Comparison of ENCODE assay signal across 1 cellular context in the genomic region with DNA sequence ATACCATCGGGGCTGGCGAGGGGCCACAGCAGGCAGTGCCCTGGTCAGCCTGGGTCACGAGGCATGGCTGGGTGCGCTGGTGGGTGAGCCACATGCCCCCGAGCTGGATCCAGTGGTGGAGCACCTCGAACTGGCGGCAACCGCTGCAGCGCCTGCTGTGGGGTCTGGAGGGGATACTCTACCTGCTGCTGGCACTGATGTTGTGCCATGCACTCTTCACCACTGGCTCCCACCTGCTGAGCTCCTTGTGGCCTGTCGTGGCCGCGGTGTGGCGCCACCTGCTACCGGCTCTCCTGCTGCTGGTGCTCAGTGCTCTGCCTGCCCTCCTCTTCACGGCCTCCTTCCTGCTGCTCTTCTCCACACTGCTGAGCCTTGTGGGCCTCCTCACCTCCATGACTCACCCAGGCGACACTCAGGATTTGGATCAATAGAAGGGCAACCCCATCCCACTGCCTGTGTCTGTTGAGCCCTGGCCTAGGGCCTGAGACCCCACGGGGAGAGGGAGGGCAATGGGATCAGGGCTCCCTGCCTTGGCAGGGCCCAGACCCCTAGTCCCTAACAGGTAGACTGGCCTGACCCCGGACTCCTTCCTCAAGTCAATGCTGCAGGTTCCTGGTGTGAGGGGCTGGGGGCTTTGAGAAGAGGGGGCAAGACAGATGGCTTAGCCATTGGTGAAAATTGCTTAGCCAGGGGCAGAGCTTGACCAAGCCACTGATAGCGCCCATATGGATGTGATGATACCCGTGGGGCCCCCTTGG.
TF ChIP-seq lines count a peak whose summit lies in the region.

No MANE protein-coding gene starts in this region.

TF ChIP-seq in SK-N-SH treated with all-trans-retinoic acid at 6 μM for 48 hours, 23 proteins besides CTCF, POLR2A, EP300 and RAD21 (continued from another document):
- TF ChIP-seq, protein P1, sequence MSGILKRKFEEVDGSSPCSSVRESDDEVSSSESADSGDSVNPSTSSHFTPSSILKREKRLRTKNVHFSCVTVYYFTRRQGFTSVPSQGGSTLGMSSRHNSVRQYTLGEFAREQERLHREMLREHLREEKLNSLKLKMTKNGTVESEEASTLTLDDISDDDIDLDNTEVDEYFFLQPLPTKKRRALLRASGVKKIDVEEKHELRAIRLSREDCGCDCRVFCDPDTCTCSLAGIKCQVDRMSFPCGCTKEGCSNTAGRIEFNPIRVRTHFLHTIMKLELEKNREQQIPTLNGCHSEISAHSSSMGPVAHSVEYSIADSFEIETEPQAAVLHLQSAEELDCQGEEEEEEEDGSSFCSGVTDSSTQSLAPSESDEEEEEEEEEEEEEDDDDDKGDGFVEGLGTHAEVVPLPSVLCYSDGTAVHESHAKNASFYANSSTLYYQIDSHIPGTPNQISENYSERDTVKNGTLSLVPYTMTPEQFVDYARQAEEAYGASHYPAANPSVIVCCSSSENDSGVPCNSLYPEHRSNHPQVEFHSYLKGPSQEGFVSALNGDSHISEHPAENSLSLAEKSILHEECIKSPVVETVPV (CRISPR knock-in tag; IDR thresholded peaks at IDR 0.05) = no peak
- TF ChIP-seq ZFP3 (CRISPR knock-in tag; IDR thresholded peaks at IDR 0.05) (no peak), BACH2 (CRISPR knock-in tag; IDR thresholded peaks at IDR 0.05; ENCODE audit: borderline replicate concordance) (no peak), ZNF70 (CRISPR knock-in tag; IDR thresholded peaks at IDR 0.05) (no peak), RARB (CRISPR knock-in tag; IDR thresholded peaks at IDR 0.05) (no peak), TOX (CRISPR knock-in tag; IDR thresholded peaks at IDR 0.05; ENCODE audit: borderline replicate concordance) (no peak), ARNTL (CRISPR knock-in tag; IDR thresholded peaks at IDR 0.05; ENCODE audit: borderline replicate concordance, low read depth) (no peak)
- TF ChIP-seq, protein P2, sequence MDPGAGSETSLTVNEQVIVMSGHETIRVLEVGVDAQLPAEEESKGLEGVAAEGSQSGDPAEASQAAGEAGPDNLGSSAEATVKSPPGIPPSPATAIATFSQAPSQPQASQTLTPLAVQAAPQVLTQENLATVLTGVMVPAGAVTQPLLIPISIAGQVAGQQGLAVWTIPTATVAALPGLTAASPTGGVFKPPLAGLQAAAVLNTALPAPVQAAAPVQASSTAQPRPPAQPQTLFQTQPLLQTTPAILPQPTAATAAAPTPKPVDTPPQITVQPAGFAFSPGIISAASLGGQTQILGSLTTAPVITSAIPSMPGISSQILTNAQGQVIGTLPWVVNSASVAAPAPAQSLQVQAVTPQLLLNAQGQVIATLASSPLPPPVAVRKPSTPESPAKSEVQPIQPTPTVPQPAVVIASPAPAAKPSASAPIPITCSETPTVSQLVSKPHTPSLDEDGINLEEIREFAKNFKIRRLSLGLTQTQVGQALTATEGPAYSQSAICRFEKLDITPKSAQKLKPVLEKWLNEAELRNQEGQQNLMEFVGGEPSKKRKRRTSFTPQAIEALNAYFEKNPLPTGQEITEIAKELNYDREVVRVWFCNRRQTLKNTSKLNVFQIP (CRISPR knock-in tag; IDR thresholded peaks at IDR 0.05; ENCODE audit: borderline replicate concordance, low read depth) = no peak
- TF ChIP-seq, protein P3, sequence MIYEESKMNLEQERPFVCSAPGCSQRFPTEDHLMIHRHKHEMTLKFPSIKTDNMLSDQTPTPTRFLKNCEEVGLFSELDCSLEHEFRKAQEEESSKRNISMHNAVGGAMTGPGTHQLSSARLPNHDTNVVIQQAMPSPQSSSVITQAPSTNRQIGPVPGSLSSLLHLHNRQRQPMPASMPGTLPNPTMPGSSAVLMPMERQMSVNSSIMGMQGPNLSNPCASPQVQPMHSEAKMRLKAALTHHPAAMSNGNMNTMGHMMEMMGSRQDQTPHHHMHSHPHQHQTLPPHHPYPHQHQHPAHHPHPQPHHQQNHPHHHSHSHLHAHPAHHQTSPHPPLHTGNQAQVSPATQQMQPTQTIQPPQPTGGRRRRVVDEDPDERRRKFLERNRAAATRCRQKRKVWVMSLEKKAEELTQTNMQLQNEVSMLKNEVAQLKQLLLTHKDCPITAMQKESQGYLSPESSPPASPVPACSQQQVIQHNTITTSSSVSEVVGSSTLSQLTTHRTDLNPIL (CRISPR knock-in tag; IDR thresholded peaks at IDR 0.05; ENCODE audit: low read depth) = no peak
